In genomic region chr12:108689314-108690190, GRCh38 we compare ENCODE assay signal across 8 cellular contexts. TPM values are rescaled to one million over a fixed set of nuclear protein-coding genes. Genes with fewer than 3 reads are reported as not detected.
A peak's percentile ranks its signal among the peaks of the same experiment; 100 is the strongest.
DNase-seq lines count a peak whose midpoint lies in the region; ATAC-seq and TF ChIP-seq lines count a peak whose summit lies in the region.

No MANE protein-coding gene starts in this region.

- peaks cover 10% of the 10 kb centered on the region for H3K27me3 Mint-ChIP-seq in HFFc6 (ENCODE audit: insufficient read depth)
- no peaks in the 10 kb centered on the region for H3K27me3 Mint-ChIP-seq in T-helper 1 cell treated with Interleukin-12 subunit alpha and Interleukin-12 subunit beta and Interleukin-4 antibody, amounts not matched to agents 30 μg/mL and 1 μg/mL, for 36 hours (ENCODE audit: low read depth)
- H3K27me3 Mint-ChIP-seq in dendritic cell treated with granulocyte-macrophage colony-stimulating factor and Interleukin-4, amounts not matched to agents 40 ng/mL and 50 ng/mL, for 4 days, result no peaks in the 10 kb centered on the region
- H3K27me3 Mint-ChIP-seq in naive thymus-derived CD8-positive, alpha-beta T cell, result no peaks in the 10 kb centered on the region

- no peaks in the 10 kb centered on the region for H3K9me3 Mint-ChIP-seq in HFFc6
- no peaks in the 10 kb centered on the region for H3K9me3 Mint-ChIP-seq in T-helper 1 cell treated with Interleukin-12 subunit alpha and Interleukin-12 subunit beta and Interleukin-4 antibody, amounts not matched to agents 30 μg/mL and 1 μg/mL, for 36 hours
- no peaks in the 10 kb centered on the region for H3K9me3 Mint-ChIP-seq in dendritic cell treated with granulocyte-macrophage colony-stimulating factor and Interleukin-4, amounts not matched to agents 40 ng/mL and 50 ng/mL, for 4 days
- H3K9me3 Mint-ChIP-seq in naive thymus-derived CD8-positive, alpha-beta T cell, result no peaks in the 10 kb centered on the region

- H3K27ac Mint-ChIP-seq in HFFc6, result peak overlapping the region; percentile 99
- H3K27ac Mint-ChIP-seq in T-helper 1 cell treated with Interleukin-12 subunit alpha and Interleukin-12 subunit beta and Interleukin-4 antibody, amounts not matched to agents 30 μg/mL and 1 μg/mL, for 36 hours, result peak overlapping the region; percentile 97
- peak overlapping the region; percentile 95 for H3K27ac Mint-ChIP-seq in dendritic cell treated with granulocyte-macrophage colony-stimulating factor and Interleukin-4, amounts not matched to agents 40 ng/mL and 50 ng/mL, for 4 days
- peak overlapping the region in 9 of 10 donors; percentile 2 to 60 (median 31) for H3K27ac Mint-ChIP-seq in naive thymus-derived CD8-positive, alpha-beta T cell

- no peaks in the 10 kb centered on the region for H3K27me3 ChIP-seq in aorta (ENCODE audit: control insufficient read depth in 1 of 2, insufficient read depth in 2 of 2, low read length in 1 of 2)

- TF ChIP-seq CTCF in HFFc6 (IDR thresholded peaks at IDR 0.05), result peak; percentile 32; the same call in 1 of the 2 replicates

- WGBS in aorta, 2 donors, result 2 to 3% methylated on average over 7 of the region's 7 CpGs

- no peaks in the 10 kb centered on the region for H3K36me3 ChIP-seq in aorta (ENCODE audit: control insufficient read depth in 1 of 2, insufficient read depth in 2 of 2, low read length in 1 of 2)

- H3K9me3 ChIP-seq in aorta (ENCODE audit: control insufficient read depth, low read length), result no peaks in the 10 kb centered on the region

- peaks cover 36% of the 10 kb centered on the region for H3K36me3 Mint-ChIP-seq in HFFc6 (ENCODE audit: low read depth)
- H3K36me3 Mint-ChIP-seq in T-helper 1 cell treated with Interleukin-12 subunit alpha and Interleukin-12 subunit beta and Interleukin-4 antibody, amounts not matched to agents 30 μg/mL and 1 μg/mL, for 36 hours (ENCODE audit: low read depth), result no peaks in the 10 kb centered on the region
- peaks cover 26% of the 10 kb centered on the region for H3K36me3 Mint-ChIP-seq in dendritic cell treated with granulocyte-macrophage colony-stimulating factor and Interleukin-4, amounts not matched to agents 40 ng/mL and 50 ng/mL, for 4 days (ENCODE audit: low read depth)
- H3K36me3 Mint-ChIP-seq in naive thymus-derived CD8-positive, alpha-beta T cell, result no peaks in the 10 kb centered on the region

- intact Hi-C loops in dendritic cell treated with granulocyte-macrophage colony-stimulating factor and Interleukin-4, amounts not matched to agents 40 ng/mL and 50 ng/mL, for 4 days (cut with micrococcal nuclease), result loop anchor here (2.0 to 5.0 kb wide), 2 partner anchors 33 to 41 kb away; partner anchors contain the start of gene CORO1C
- intact Hi-C loops in aorta (cut with DNase I), result loop anchor here (5.0 kb wide), 2 partner anchors 38 to 43 kb away; partner anchors contain the start of gene CORO1C (in 1 of the 2)

- POLR2A ChIA-PET in naive thymus-derived CD8-positive, alpha-beta T cell (lab: Charles Lee), result interaction anchor here (0.6 to 0.7 kb wide), 3 partner anchors 9 to 127 kb away, joined by 3 read pairs; partner anchors contain the start of gene ISCU

- peak; percentile 78 to 81 for ATAC-seq in naive thymus-derived CD8-positive, alpha-beta T cell
- ATAC-seq in aorta (ENCODE audit: low FRiP score) (peak; percentile 54), GM18517 (IDR thresholded peaks at IDR 0.05; ENCODE audit: unreplicated experiment) (no peak)

- peaks cover 86% of the 10 kb centered on the region for H3K4me1 Mint-ChIP-seq in HFFc6 (ENCODE audit: low read depth)
- H3K4me1 Mint-ChIP-seq in T-helper 1 cell treated with Interleukin-12 subunit alpha and Interleukin-12 subunit beta and Interleukin-4 antibody, amounts not matched to agents 30 μg/mL and 1 μg/mL, for 36 hours (ENCODE audit: low read depth), result peaks cover 53% of the 10 kb centered on the region
- peaks cover 84% of the 10 kb centered on the region for H3K4me1 Mint-ChIP-seq in dendritic cell treated with granulocyte-macrophage colony-stimulating factor and Interleukin-4, amounts not matched to agents 40 ng/mL and 50 ng/mL, for 4 days (ENCODE audit: low read depth)
- peaks cover 21 to 57% (median 51%) of the 10 kb centered on the region in 4 donors for H3K4me1 Mint-ChIP-seq in naive thymus-derived CD8-positive, alpha-beta T cell

- H3K4me1 ChIP-seq in aorta (ENCODE audit: control insufficient read depth in 1 of 2, insufficient read depth in 2 of 2, low read length in 2 of 2), result peaks cover 5 to 13% of the 10 kb centered on the region in 2 donors

- DNase-seq in Ammon's horn (ENCODE audit: low spot score) (peak; percentile 80), HFFc6 (no peak), aorta (peak in 1 of 2 donors; percentile 68), HPDE6-E6E7 (ENCODE audit: extremely low spot score) (no peak)
- DNase-seq in naive thymus-derived CD8-positive, alpha-beta T cell, result peak in 7 of 10 donors; percentile 5 to 57 (median 30)

- peak overlapping the region; percentile 92 to 98 for H3K27ac ChIP-seq in aorta (ENCODE audit: low read depth in 1 of 2, low read length in 2 of 2)

- H3K4me3 Mint-ChIP-seq in HFFc6, result peak overlapping the region; percentile 87
- H3K4me3 Mint-ChIP-seq in T-helper 1 cell treated with Interleukin-12 subunit alpha and Interleukin-12 subunit beta and Interleukin-4 antibody, amounts not matched to agents 30 μg/mL and 1 μg/mL, for 36 hours, result peak overlapping the region; percentile 52
- peak overlapping the region; percentile 40 for H3K4me3 Mint-ChIP-seq in dendritic cell treated with granulocyte-macrophage colony-stimulating factor and Interleukin-4, amounts not matched to agents 40 ng/mL and 50 ng/mL, for 4 days
- peak overlapping the region in 9 of 10 donors; percentile 25 to 76 (median 67) for H3K4me3 Mint-ChIP-seq in naive thymus-derived CD8-positive, alpha-beta T cell

- H3K4me3 ChIP-seq in aorta (ENCODE audit: low read length in 2 of 2), result no peak overlapping the region

RNA-seq across cellular contexts. Expression of gene CORO1C, which starts 41.8 kb away (rescaled TPM):
- total RNA-seq in HFFc6 (2021; fragmentation: NEBNext Ultra II Directional; extraction: Animal tissue kit (Norgen Biotek cat#: 25700)), result 100 to 1,000 TPM; 541 to 709 (median 649) TPM
- 10 to 100 TPM in 1 of 2 experiments, 1 to 10 TPM in 1; 5.5 to 10.3 TPM for total RNA-seq in naive thymus-derived CD8-positive, alpha-beta T cell
- polyA plus RNA-seq in naive thymus-derived CD8-positive, alpha-beta T cell, result 10 to 100 TPM in 1 of 3 donors, 1 to 10 TPM in 2; 5.0 to 13.1 (median 6.5) TPM
- 100 to 1,000 TPM; 207 to 387 TPM for total RNA-seq in aorta
- polyA plus RNA-seq in aorta, result 100 to 1,000 TPM in 1 of 2 donors, 10 to 100 TPM in 1; 68.0 to 145 TPM

RNA-seq across cellular contexts. Expression of gene SELPLG, which starts 55.9 kb away (rescaled TPM):
- 1 to 10 TPM; 6.2 to 8.1 (median 7.1) TPM for total RNA-seq in HFFc6 (2021; fragmentation: NEBNext Ultra II Directional; extraction: Animal tissue kit (Norgen Biotek cat#: 25700))
- 100 to 1,000 TPM; 157 to 163 TPM for total RNA-seq in naive thymus-derived CD8-positive, alpha-beta T cell
- polyA plus RNA-seq in naive thymus-derived CD8-positive, alpha-beta T cell, result 100 to 1,000 TPM; 453 to 720 (median 520) TPM
- 10 to 100 TPM in 1 of 2 donors, 1 to 10 TPM in 1; 8.1 to 13.0 TPM for total RNA-seq in aorta
- polyA plus RNA-seq in aorta, result 1 to 10 TPM in 1 of 2 donors, under 1 TPM in 1; 0.87 to 5.4 TPM

Comparison
In these comparisons a context has a peak if more than half of its experiments do, and no peak if none do; other contexts are left out.
1. DNase-seq: peak in Ammon's horn (single experiment) and naive thymus-derived CD8-positive, alpha-beta T cell (7 of 10); none in HFFc6 (single experiment) and HPDE6-E6E7 (single experiment).
2. H3K27ac Mint-ChIP-seq: peak in every context shown above with its lines; median percentile 99 in HFFc6; 97 in T-helper 1 cell treated with Interleukin-12 subunit alpha and Interleukin-12 subunit beta and Interleukin-4 antibody, amounts not matched to agents 30 μg/mL and 1 μg/mL, for 36 hours; 95 in dendritic cell treated with granulocyte-macrophage colony-stimulating factor and Interleukin-4, amounts not matched to agents 40 ng/mL and 50 ng/mL, for 4 days; 31 in naive thymus-derived CD8-positive, alpha-beta T cell.
3. RNA of gene CORO1C, which starts 41.8 kb away (total RNA-seq): 541 to 709 TPM in HFFc6 and 207 to 387 TPM in aorta; 5.5 to 10.3 TPM in naive thymus-derived CD8-positive, alpha-beta T cell; every median in the first group is over 10 times any median in the second.
4. RNA of gene SELPLG, which starts 55.9 kb away (total RNA-seq): 157 to 163 TPM in naive thymus-derived CD8-positive, alpha-beta T cell; 8.1 to 13.0 TPM in aorta and 6.2 to 8.1 TPM in HFFc6; every median in the first group is over 10 times any median in the second.
5. Peak in every context shown above with its lines, with median percentiles within 50 percentile points of each other: H3K4me3 Mint-ChIP-seq.